Comparison of ENCODE assay signal across 9 cellular contexts in genomic region chr22:47320560-47320959, GRCh38.
"Had no signal": no experiment of that assay in that cellular context is flagged by ENCODE, and none has a peak within 500 bp of the region (broad histone marks: within the 10 kb centered on the region; RNA-seq: fewer than 3 reads in every experiment).

No MANE protein-coding gene starts in this region.

- H3K27ac ChIP-seq: GM23248 had no signal

- H3K4me3 ChIP-seq: GM23248, GM23338, HAP-1 had no signal

- H3K4me1 ChIP-seq: HAP-1 had no signal

- H3K36me3 ChIP-seq: HAP-1 had no signal

- H3K9ac ChIP-seq: GM23248 had no signal

- H2AFZ ChIP-seq: GM23248, GM23338 had no signal

- H3K4me2 ChIP-seq: GM23338 had no signal

- ATAC-seq: GM23338, HCT116 had no signal

- DNase-seq: GM23248, GOT3, H7, H9, HCEC 1CT, HFFc6 had no signal
